Comparison of ENCODE assay signal across 34 cellular contexts in genomic region chr13:80513196-80513595, GRCh38.
"Had no signal": no experiment of that assay in that cellular context is flagged by ENCODE, and none has a peak within 500 bp of the region (broad histone marks: within the 10 kb centered on the region; RNA-seq: fewer than 3 reads in every experiment).

No MANE protein-coding gene starts in this region.

- H3K4me1 ChIP-seq: adrenal gland, ascending aorta, body of pancreas, breast epithelium had no signal

- ATAC-seq: activated naive CD4-positive, alpha-beta T cell treated with anti-CD3 and anti-CD28 coated beads, Interleukin-2, amount 50 U/mL, for 72 hours; activated naive CD8-positive, alpha-beta T cell treated with anti-CD3 and anti-CD28 coated beads, Interleukin-2, amount 50 U/mL, for 24 hours; activated T-cell treated with anti-CD3 and anti-CD28 coated beads, Interleukin-2, amount 50 U/mL, for 4 hours; activated T-cell treated with anti-CD3 and anti-CD28 coated beads, Interleukin-2, amount 50 U/mL, for 72 hours; activated T-helper 17 cell treated with anti-CD3 and anti-CD28 coated beads, Interleukin-2, amount 50 U/mL, for 72 hours; body of pancreas had no signal

- H3K27ac ChIP-seq: adrenal gland, ascending aorta, body of pancreas, brain microvascular endothelial cell, breast epithelium, cardiac muscle cell had no signal

- H3K27me3 ChIP-seq: adrenal gland, ascending aorta, body of pancreas, brain microvascular endothelial cell, breast epithelium, cardiac muscle cell had no signal

- DNase-seq: activated effector memory CD4-positive, alpha-beta T cell treated with anti-CD3 and anti-CD28 coated beads, Interleukin-2, amount 50 U/mL, for 16 hours; activated effector memory CD4-positive, alpha-beta T cell treated with Interleukin-2 at 50 U/mL for 16 hours; activated gamma-delta T cell; activated gamma-delta T cell treated with Interleukin-2 at 50 U/mL for 16 hours; activated naive CD4-positive, alpha-beta T cell; activated naive CD4-positive, alpha-beta T cell treated with anti-CD3 and anti-CD28 coated beads for 36 hours; activated naive CD4-positive, alpha-beta T cell treated with anti-CD3 and anti-CD28 coated beads, Interleukin-2, amount 10 ng/mL, durations not matched to agents 7 days and 5 days; activated naive CD4-positive, alpha-beta T cell treated with anti-CD3 and anti-CD28 coated beads, Interleukin-2, amount 50 U/mL, for 16 hours; activated naive CD4-positive, alpha-beta T cell treated with Interleukin-2 at 50 U/mL for 16 hours; activated naive CD8-positive, alpha-beta T cell treated with anti-CD3 and anti-CD28 coated beads for 36 hours; activated naive CD8-positive, alpha-beta T cell treated with anti-CD3 and anti-CD28 coated beads, Interleukin-2, amount 10 ng/mL, durations not matched to agents 7 days and 5 days; activated naive CD8-positive, alpha-beta T cell treated with anti-CD3 and anti-CD28 coated beads, Interleukin-2, amount 50 U/mL, for 24 hours; activated T-cell treated with anti-CD3 and anti-CD28 coated beads, Interleukin-2, amount 50 U/mL, for 1 hour; activated T-cell treated with anti-CD3 and anti-CD28 coated beads, Interleukin-2, amount 50 U/mL, for 24 hours; activated T-cell treated with anti-CD3 and anti-CD28 coated beads, Interleukin-2, amount 50 U/mL, for 4 hours; activated T-cell treated with anti-CD3 and anti-CD28 coated beads, Interleukin-2, amount 50 U/mL, for 48 hours; activated T-cell treated with anti-CD3 and anti-CD28 coated beads, Interleukin-2, amount 50 U/mL, for 72 hours; adrenal gland; amniotic stem cell; amygdala; anterior cingulate cortex; aorta; body of pancreas; brain microvascular endothelial cell; caudate nucleus; central memory CD4-positive, alpha-beta T cell; cerebellar nuclear complex had no signal

- H3K9me3 ChIP-seq: breast epithelium had no signal

- FAIRE-seq: astrocyte, bronchial epithelial cell had no signal

- H3K36me3 ChIP-seq: adrenal gland, ascending aorta, brain microvascular endothelial cell, breast epithelium, cardiac muscle cell had no signal

- H3K4me3 ChIP-seq: adrenal gland, ascending aorta, body of pancreas, breast epithelium, cardiac muscle cell had no signal
